1 cellular context compared by ENCODE assay signal in genomic region chr15:64092864-64093626, GRCh38.
TF ChIP-seq lines count a peak whose summit lies in the region.

No MANE protein-coding gene starts in this region.

TF ChIP-seq in HepG2, 621 proteins besides CTCF, POLR2A, EP300 and RAD21 (continued from another document and continues in another):
- TF ChIP-seq, protein P1, sequence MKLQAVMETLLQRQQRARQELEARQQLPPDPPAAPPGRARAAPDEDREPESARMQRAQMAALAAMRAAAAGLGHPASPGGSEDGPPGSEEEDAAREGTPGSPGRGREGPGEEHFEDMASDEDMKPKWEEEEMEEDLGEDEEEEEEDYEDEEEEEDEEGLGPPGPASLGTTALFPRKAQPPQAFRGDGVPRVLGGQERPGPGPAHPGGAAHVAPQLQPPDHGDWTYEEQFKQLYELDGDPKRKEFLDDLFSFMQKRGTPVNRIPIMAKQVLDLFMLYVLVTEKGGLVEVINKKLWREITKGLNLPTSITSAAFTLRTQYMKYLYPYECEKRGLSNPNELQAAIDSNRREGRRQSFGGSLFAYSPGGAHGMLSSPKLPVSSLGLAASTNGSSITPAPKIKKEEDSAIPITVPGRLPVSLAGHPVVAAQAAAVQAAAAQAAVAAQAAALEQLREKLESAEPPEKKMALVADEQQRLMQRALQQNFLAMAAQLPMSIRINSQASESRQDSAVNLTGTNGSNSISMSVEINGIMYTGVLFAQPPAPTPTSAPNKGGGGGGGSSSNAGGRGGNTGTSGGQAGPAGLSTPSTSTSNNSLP (IDR thresholded peaks at IDR 0.05; ENCODE audit: low read depth, low read length) = 0 out of 2 replicates have a peak, but pooled peaks have one; percentile 15
- TF ChIP-seq ZNF724P (CRISPR knock-in tag; IDR thresholded peaks at IDR 0.05; ENCODE audit: borderline replicate concordance) (no peak), NFKB2 (CRISPR knock-in tag; IDR thresholded peaks at IDR 0.05; ENCODE audit: borderline replicate concordance) (no peak), ZNF674 (CRISPR knock-in tag; IDR thresholded peaks at IDR 0.05; ENCODE audit: low read depth) (no peak), EHMT2 (IDR thresholded peaks at IDR 0.05; ENCODE audit: borderline replicate concordance, low read depth, low read length) (no peak), PRDM15 (CRISPR knock-in tag; IDR thresholded peaks at IDR 0.05) (no peak), MIER3 (CRISPR knock-in tag; IDR thresholded peaks at IDR 0.05; ENCODE audit: borderline replicate concordance) (no peak), ZSCAN20 (CRISPR knock-in tag; IDR thresholded peaks at IDR 0.05; ENCODE audit: borderline replicate concordance) (no peak), PPARG (CRISPR knock-in tag; conservative IDR thresholded peaks at IDR 0.05) (no peak), RORA (CRISPR knock-in tag; IDR thresholded peaks at IDR 0.05) (no peak), PCBP1 (IDR thresholded peaks at IDR 0.05; ENCODE audit: borderline replicate concordance, low read depth, low read length) (no peak), PRDM4 (CRISPR knock-in tag; IDR thresholded peaks at IDR 0.05; ENCODE audit: borderline replicate concordance) (no peak), ZNF232 (CRISPR knock-in tag; IDR thresholded peaks at IDR 0.05; ENCODE audit: borderline replicate concordance) (no peak), MEIS2 (CRISPR knock-in tag; IDR thresholded peaks at IDR 0.05) (no peak), DR1 (CRISPR knock-in tag; IDR thresholded peaks at IDR 0.05) (no peak), IRF2 (CRISPR knock-in tag; IDR thresholded peaks at IDR 0.05) (no peak), ZSCAN25 (CRISPR knock-in tag; IDR thresholded peaks at IDR 0.05) (no peak), TBL1XR1 (IDR thresholded peaks at IDR 0.05; ENCODE audit: borderline replicate concordance, low read length, partially characterized antibody) (no peak), NFE2L1 (CRISPR knock-in tag; IDR thresholded peaks at IDR 0.05; ENCODE audit: borderline replicate concordance) (no peak), KDM3A (CRISPR knock-in tag; IDR thresholded peaks at IDR 0.05; ENCODE audit: low read depth) (no peak), ZNF143 (CRISPR knock-in tag; IDR thresholded peaks at IDR 0.05) (no peak), MXI1 (IDR thresholded peaks at IDR 0.05; ENCODE audit: borderline replicate concordance, low read depth, low read length) (0 out of 3 replicates have a peak, but pooled peaks have one; percentile 17), MZF1 (CRISPR knock-in tag; IDR thresholded peaks at IDR 0.05; ENCODE audit: borderline replicate concordance) (no peak), CCAR2 (optimal IDR thresholded peaks at IDR 0.05; ENCODE audit: low read depth, low read length) (no peak), TP53 (CRISPR knock-in tag; conservative IDR thresholded peaks at IDR 0.05) (no peak), NAIF1 (CRISPR knock-in tag; IDR thresholded peaks at IDR 0.05; ENCODE audit: borderline replicate concordance) (no peak), RXRB (CRISPR knock-in tag; IDR thresholded peaks at IDR 0.05; ENCODE audit: borderline replicate concordance) (no peak), ELF4 (CRISPR knock-in tag; IDR thresholded peaks at IDR 0.05; ENCODE audit: borderline replicate concordance) (no peak), XRCC5 (optimal IDR thresholded peaks at IDR 0.05; ENCODE audit: low read length) (peak; percentile 3), SMYD3 (CRISPR knock-in tag; IDR thresholded peaks at IDR 0.05) (no peak), SOX13 (IDR thresholded peaks at IDR 0.05) (no peak), SOX13 (CRISPR knock-in tag; conservative IDR thresholded peaks at IDR 0.05 in 1 of 2, IDR thresholded peaks at IDR 0.05 in 1 of 2) (peak in 1 of 2 experiments; percentile 16; a peak in 1 of 4 replicates), HNRNPUL1 (IDR thresholded peaks at IDR 0.05; ENCODE audit: low read depth, low read length) (no peak), ZFP1 (CRISPR knock-in tag; IDR thresholded peaks at IDR 0.05) (no peak), POLR2G (IDR thresholded peaks at IDR 0.05; ENCODE audit: low read depth, low read length) (no peak; the same call in 1 of the 2 replicates), HES4 (CRISPR knock-in tag; IDR thresholded peaks at IDR 0.05; ENCODE audit: borderline replicate concordance) (no peak)
- TF ChIP-seq, protein P2, sequence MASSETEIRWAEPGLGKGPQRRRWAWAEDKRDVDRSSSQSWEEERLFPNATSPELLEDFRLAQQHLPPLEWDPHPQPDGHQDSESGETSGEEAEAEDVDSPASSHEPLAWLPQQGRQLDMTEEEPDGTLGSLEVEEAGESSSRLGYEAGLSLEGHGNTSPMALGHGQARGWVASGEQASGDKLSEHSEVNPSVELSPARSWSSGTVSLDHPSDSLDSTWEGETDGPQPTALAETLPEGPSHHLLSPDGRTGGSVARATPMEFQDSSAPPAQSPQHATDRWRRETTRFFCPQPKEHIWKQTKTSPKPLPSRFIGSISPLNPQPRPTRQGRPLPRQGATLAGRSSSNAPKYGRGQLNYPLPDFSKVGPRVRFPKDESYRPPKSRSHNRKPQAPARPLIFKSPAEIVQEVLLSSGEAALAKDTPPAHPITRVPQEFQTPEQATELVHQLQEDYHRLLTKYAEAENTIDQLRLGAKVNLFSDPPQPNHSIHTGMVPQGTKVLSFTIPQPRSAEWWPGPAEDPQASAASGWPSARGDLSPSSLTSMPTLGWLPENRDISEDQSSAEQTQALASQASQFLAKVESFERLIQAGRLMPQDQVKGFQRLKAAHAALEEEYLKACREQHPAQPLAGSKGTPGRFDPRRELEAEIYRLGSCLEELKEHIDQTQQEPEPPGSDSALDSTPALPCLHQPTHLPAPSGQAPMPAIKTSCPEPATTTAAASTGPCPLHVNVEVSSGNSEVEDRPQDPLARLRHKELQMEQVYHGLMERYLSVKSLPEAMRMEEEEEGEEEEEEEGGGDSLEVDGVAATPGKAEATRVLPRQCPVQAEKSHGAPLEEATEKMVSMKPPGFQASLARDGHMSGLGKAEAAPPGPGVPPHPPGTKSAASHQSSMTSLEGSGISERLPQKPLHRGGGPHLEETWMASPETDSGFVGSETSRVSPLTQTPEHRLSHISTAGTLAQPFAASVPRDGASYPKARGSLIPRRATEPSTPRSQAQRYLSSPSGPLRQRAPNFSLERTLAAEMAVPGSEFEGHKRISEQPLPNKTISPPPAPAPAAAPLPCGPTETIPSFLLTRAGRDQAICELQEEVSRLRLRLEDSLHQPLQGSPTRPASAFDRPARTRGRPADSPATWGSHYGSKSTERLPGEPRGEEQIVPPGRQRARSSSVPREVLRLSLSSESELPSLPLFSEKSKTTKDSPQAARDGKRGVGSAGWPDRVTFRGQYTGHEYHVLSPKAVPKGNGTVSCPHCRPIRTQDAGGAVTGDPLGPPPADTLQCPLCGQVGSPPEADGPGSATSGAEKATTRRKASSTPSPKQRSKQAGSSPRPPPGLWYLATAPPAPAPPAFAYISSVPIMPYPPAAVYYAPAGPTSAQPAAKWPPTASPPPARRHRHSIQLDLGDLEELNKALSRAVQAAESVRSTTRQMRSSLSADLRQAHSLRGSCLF (CRISPR knock-in tag; IDR thresholded peaks at IDR 0.05; ENCODE audit: borderline replicate concordance) = no peak
- TF ChIP-seq, protein P3, sequence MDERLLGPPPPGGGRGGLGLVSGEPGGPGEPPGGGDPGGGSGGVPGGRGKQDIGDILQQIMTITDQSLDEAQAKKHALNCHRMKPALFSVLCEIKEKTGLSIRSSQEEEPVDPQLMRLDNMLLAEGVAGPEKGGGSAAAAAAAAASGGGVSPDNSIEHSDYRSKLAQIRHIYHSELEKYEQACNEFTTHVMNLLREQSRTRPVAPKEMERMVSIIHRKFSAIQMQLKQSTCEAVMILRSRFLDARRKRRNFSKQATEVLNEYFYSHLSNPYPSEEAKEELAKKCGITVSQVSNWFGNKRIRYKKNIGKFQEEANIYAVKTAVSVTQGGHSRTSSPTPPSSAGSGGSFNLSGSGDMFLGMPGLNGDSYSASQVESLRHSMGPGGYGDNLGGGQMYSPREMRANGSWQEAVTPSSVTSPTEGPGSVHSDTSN (CRISPR knock-in tag; IDR thresholded peaks at IDR 0.05) = no peak
- TF ChIP-seq, protein P4, sequence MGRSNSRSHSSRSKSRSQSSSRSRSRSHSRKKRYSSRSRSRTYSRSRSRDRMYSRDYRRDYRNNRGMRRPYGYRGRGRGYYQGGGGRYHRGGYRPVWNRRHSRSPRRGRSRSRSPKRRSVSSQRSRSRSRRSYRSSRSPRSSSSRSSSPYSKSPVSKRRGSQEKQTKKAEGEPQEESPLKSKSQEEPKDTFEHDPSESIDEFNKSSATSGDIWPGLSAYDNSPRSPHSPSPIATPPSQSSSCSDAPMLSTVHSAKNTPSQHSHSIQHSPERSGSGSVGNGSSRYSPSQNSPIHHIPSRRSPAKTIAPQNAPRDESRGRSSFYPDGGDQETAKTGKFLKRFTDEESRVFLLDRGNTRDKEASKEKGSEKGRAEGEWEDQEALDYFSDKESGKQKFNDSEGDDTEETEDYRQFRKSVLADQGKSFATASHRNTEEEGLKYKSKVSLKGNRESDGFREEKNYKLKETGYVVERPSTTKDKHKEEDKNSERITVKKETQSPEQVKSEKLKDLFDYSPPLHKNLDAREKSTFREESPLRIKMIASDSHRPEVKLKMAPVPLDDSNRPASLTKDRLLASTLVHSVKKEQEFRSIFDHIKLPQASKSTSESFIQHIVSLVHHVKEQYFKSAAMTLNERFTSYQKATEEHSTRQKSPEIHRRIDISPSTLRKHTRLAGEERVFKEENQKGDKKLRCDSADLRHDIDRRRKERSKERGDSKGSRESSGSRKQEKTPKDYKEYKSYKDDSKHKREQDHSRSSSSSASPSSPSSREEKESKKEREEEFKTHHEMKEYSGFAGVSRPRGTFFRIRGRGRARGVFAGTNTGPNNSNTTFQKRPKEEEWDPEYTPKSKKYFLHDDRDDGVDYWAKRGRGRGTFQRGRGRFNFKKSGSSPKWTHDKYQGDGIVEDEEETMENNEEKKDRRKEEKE (IDR thresholded peaks at IDR 0.05) = no peak
- TF ChIP-seq, protein P5, sequence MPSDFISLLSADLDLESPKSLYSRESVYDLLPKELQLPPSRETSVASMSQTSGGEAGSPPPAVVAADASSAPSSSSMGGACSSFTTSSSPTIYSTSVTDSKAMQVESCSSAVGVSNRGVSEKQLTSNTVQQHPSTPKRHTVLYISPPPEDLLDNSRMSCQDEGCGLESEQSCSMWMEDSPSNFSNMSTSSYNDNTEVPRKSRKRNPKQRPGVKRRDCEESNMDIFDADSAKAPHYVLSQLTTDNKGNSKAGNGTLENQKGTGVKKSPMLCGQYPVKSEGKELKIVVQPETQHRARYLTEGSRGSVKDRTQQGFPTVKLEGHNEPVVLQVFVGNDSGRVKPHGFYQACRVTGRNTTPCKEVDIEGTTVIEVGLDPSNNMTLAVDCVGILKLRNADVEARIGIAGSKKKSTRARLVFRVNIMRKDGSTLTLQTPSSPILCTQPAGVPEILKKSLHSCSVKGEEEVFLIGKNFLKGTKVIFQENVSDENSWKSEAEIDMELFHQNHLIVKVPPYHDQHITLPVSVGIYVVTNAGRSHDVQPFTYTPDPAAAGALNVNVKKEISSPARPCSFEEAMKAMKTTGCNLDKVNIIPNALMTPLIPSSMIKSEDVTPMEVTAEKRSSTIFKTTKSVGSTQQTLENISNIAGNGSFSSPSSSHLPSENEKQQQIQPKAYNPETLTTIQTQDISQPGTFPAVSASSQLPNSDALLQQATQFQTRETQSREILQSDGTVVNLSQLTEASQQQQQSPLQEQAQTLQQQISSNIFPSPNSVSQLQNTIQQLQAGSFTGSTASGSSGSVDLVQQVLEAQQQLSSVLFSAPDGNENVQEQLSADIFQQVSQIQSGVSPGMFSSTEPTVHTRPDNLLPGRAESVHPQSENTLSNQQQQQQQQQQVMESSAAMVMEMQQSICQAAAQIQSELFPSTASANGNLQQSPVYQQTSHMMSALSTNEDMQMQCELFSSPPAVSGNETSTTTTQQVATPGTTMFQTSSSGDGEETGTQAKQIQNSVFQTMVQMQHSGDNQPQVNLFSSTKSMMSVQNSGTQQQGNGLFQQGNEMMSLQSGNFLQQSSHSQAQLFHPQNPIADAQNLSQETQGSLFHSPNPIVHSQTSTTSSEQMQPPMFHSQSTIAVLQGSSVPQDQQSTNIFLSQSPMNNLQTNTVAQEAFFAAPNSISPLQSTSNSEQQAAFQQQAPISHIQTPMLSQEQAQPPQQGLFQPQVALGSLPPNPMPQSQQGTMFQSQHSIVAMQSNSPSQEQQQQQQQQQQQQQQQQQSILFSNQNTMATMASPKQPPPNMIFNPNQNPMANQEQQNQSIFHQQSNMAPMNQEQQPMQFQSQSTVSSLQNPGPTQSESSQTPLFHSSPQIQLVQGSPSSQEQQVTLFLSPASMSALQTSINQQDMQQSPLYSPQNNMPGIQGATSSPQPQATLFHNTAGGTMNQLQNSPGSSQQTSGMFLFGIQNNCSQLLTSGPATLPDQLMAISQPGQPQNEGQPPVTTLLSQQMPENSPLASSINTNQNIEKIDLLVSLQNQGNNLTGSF (CRISPR knock-in tag; IDR thresholded peaks at IDR 0.05) = no peak
